ENCODE assay signal across 8 cellular contexts in the genomic region with DNA sequence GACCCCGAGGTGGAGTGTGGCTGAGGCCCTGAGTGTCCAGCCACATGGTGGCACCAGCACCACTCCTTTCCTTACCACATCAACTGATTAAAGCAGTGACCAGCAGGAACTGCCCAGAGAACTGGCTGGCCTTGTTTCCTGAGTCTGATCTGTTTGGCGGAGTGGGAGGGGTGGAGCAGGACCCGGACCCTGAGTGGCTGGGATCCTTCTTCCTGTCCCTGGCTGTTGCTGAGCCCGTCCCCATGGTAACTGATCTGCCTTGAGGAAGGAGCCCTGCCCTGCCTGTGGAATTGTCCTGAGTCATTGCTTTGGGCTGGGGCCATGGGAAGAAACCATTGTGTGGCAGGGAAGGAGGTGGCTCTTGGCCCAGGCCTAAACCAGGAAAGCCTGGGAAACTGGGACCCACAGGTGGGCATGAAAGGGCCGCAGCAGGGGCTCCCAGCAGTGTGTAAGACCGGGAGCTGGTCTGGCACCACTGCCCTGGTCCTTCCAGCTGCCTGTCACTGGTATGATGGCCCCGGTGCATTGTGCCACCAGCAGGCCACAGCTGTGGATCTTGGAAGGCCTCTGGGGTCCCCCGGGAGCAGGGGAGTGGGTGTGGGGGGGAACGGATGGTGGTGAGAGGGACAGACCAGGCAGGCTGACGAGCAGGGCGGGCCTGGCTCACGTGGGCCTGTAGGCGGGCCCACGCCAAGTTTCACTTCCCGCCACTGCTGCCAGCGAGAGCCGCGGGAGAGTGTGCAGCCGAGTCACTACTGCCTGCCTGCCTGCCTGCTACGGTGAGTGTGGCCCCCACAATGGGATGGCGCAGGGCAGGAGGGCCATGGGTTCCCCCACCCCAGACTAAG. TPM values are rescaled to one million over a fixed set of nuclear protein-coding genes. Genes with fewer than 3 reads are reported as not detected.
DNase-seq lines count a peak whose midpoint lies in the region; ATAC-seq and TF ChIP-seq lines count a peak whose summit lies in the region.

No MANE protein-coding gene starts in this region.

- DNase-seq in CD8-positive, alpha-beta memory T cell = peak; percentile 65 to 85 (median 74)
- DNase-seq in HK-2 (ENCODE audit: unreplicated experiment) (peak; percentile 94), epithelial cell of prostate (ENCODE audit: low read depth, low spot score) (peak; percentile 99)
- DNase-seq in activated T-cell treated with anti-CD3 and anti-CD28 coated beads, Interleukin-2, amount 50 U/mL, for 1 hour = peak; percentile 79
- peak; percentile 72 for DNase-seq in stimulated activated CD8-positive, alpha-beta memory T cell treated with anti-CD3 and anti-CD28 coated beads, Interleukin-4, amount 100 ng/mL, for 24 hours (ENCODE audit: low read depth)

- H3K4me1 ChIP-seq in CD8-positive, alpha-beta memory T cell (ENCODE audit: insufficient read depth, low read length) = peaks cover 54% of the 10 kb centered on the region
- H3K4me1 ChIP-seq in OCI-LY3 (ENCODE audit: low read length) (peaks cover 18% of the 10 kb centered on the region), mononuclear cell (ENCODE audit: insufficient read depth, low read length) (peaks cover 57% of the 10 kb centered on the region)

- H3K27ac Mint-ChIP-seq in CD8-positive, alpha-beta memory T cell = peak overlapping the region; percentile 96 to 99 (median 97)

- H4K20me1 ChIP-seq in OCI-LY3 (ENCODE audit: insufficient read depth, low read length) = no peaks in the 10 kb centered on the region

- peak overlapping the region; percentile 67; the same call in 1 of the 2 replicates for H2AFZ ChIP-seq in OCI-LY3 (ENCODE audit: low read depth, low read length)

- CTCF ChIA-PET in CD8-positive, alpha-beta memory T cell (lab: Charles Lee) = interaction anchor here (1.5 to 10.2 kb wide), 7 partner anchors 14 to 92 kb away, joined by 4 to 69 read pairs (median 8); no protein-coding TSS in a partner anchor

- H3K4me2 ChIP-seq in OCI-LY3 (ENCODE audit: low read length) = peak overlapping the region; percentile 97

- peaks cover 41 to 61% (median 61%) of the 10 kb centered on the region in 3 donors for H3K4me1 Mint-ChIP-seq in CD8-positive, alpha-beta memory T cell

- no peaks in the 10 kb centered on the region for H3K27me3 ChIP-seq in CD8-positive, alpha-beta memory T cell (ENCODE audit: insufficient read depth, low read length, poor library complexity, severe bottlenecking)
- H3K27me3 ChIP-seq in OCI-LY3 (ENCODE audit: low read depth, low read length) (no peaks in the 10 kb centered on the region), mononuclear cell (ENCODE audit: insufficient read depth, low read length) (no peaks in the 10 kb centered on the region)

- peak overlapping the region; percentile 86 to 94 (median 90) for H3K4me3 Mint-ChIP-seq in CD8-positive, alpha-beta memory T cell

- peaks cover 31% of the 10 kb centered on the region for H3K36me3 ChIP-seq in CD8-positive, alpha-beta memory T cell (ENCODE audit: insufficient read depth, low read length)
- H3K36me3 ChIP-seq in OCI-LY3 (replicated peaks; ENCODE audit: low read depth, low read length) = peaks cover 48% of the 10 kb centered on the region

- ATAC-seq in GM19438 (IDR thresholded peaks at IDR 0.05; ENCODE audit: low read depth, unreplicated experiment) = peak; percentile 91

- H3K9me3 Mint-ChIP-seq in CD8-positive, alpha-beta memory T cell = no peaks in the 10 kb centered on the region

- no peaks in the 10 kb centered on the region for H3K9me3 ChIP-seq in CD8-positive, alpha-beta memory T cell (ENCODE audit: low read length)
- H3K9me3 ChIP-seq in OCI-LY3 (ENCODE audit: insufficient read depth, low read length) (no peaks in the 10 kb centered on the region), mononuclear cell (ENCODE audit: low read depth, low read length) (no peaks in the 10 kb centered on the region)

- no peaks in the 10 kb centered on the region for H3K27me3 Mint-ChIP-seq in CD8-positive, alpha-beta memory T cell

- peak; percentile 69 for TF ChIP-seq CTCF in OCI-LY3 (IDR thresholded peaks at IDR 0.05; ENCODE audit: low read depth, low read length)

- peak overlapping the region; percentile 89 for H3K27ac ChIP-seq in CD8-positive, alpha-beta memory T cell (ENCODE audit: low read depth, low read length)
- H3K27ac ChIP-seq in OCI-LY3 (ENCODE audit: low read length) (peak overlapping the region; percentile 75), epithelial cell of prostate (peak overlapping the region; percentile 98)

- H3K9ac ChIP-seq in OCI-LY3 (ENCODE audit: low read length) = peak overlapping the region; percentile 90

- H3K79me2 ChIP-seq in OCI-LY3 (ENCODE audit: low read length) = peaks cover 46% of the 10 kb centered on the region

- H3K4me3 ChIP-seq in CD8-positive, alpha-beta memory T cell (ENCODE audit: low read length) = peak overlapping the region; percentile 71
- H3K4me3 ChIP-seq in OCI-LY3 (ENCODE audit: low read length) = peak overlapping the region; percentile 86
- peak overlapping the region; percentile 82 for H3K4me3 ChIP-seq in mononuclear cell (ENCODE audit: low read length)

- POLR2A ChIA-PET in CD8-positive, alpha-beta memory T cell (lab: Charles Lee) = interaction anchor here (0.7 to 2.5 kb wide), 3 partner anchors 13 to 144 kb away, joined by 3 to 11 read pairs (median 7); a partner anchor contains a TSS

- peaks cover 0 to 50% (median 11%) of the 10 kb centered on the region in 3 donors for H3K36me3 Mint-ChIP-seq in CD8-positive, alpha-beta memory T cell

RNA-seq across cellular contexts. Expression of a gene that starts 19.2 kb away (rescaled TPM):
- total RNA-seq in CD8-positive, alpha-beta memory T cell = 10 to 100 TPM; 22.1 to 22.8 TPM
- 13.4 TPM for polyA plus RNA-seq in CD8-positive, alpha-beta memory T cell
- 5.1 TPM for total RNA-seq in mononuclear cell

RNA-seq across cellular contexts. Expression of a gene that starts 25.7 kb away (rescaled TPM):
- 100 to 1,000 TPM; 420 to 494 TPM for total RNA-seq in CD8-positive, alpha-beta memory T cell
- polyA plus RNA-seq in CD8-positive, alpha-beta memory T cell = 826 TPM
- total RNA-seq in mononuclear cell = 271 TPM

RNA-seq across cellular contexts. Expression of a gene that starts 25.8 kb away (rescaled TPM):
- 10 to 100 TPM; 24.2 to 26.0 TPM for total RNA-seq in CD8-positive, alpha-beta memory T cell
- 11.3 TPM for polyA plus RNA-seq in CD8-positive, alpha-beta memory T cell
- 1.4 TPM for total RNA-seq in mononuclear cell

RNA-seq across cellular contexts. Expression of a gene that starts 35.9 kb away (rescaled TPM):
- 1 to 10 TPM; 3.1 to 5.5 TPM for total RNA-seq in CD8-positive, alpha-beta memory T cell
- polyA plus RNA-seq in CD8-positive, alpha-beta memory T cell = 0.30 TPM
- 0.63 TPM for total RNA-seq in mononuclear cell

RNA-seq across cellular contexts. Expression of a gene that starts 38.2 kb away (rescaled TPM):
- total RNA-seq in CD8-positive, alpha-beta memory T cell = 100 to 1,000 TPM; 102 TPM
- 470 TPM for polyA plus RNA-seq in CD8-positive, alpha-beta memory T cell
- 64.1 TPM for total RNA-seq in mononuclear cell

Comparison
In these comparisons a context has a peak if more than half of its experiments do, and no peak if none do; other contexts are left out.
1. Peak in every context shown above with its lines: DNase-seq, ATAC-seq, H3K4me3 ChIP-seq and H3K27ac ChIP-seq.
2. RNA of a gene that starts 25.8 kb away (total RNA-seq): 24.2 to 26.0 TPM in CD8-positive, alpha-beta memory T cell; 1.4 TPM in mononuclear cell (single experiment); every median in the first group is over 10 times any median in the second.